Comparison of ENCODE assay signal across 30 cellular contexts in genomic region chr9:747567-747966, GRCh38.
A peak's percentile ranks its signal among the peaks of the same experiment; 100 is the strongest.
DNase-seq lines count a peak whose midpoint lies in the region; ATAC-seq and TF ChIP-seq lines count a peak whose summit lies in the region.
"Had no signal": no experiment of that assay in that cellular context is flagged by ENCODE, and none has a peak within 500 bp of the region (broad histone marks: within the 10 kb centered on the region; RNA-seq: fewer than 3 reads in every experiment).

No MANE protein-coding gene starts in this region.

- H4K8ac ChIP-seq in IMR-90 (ENCODE audit: low read depth in 2 of 2, low read length in 2 of 2), result no peak overlapping the region

- dilution Hi-C loops in IMR-90 (cut with HindIII; ENCODE audit: low sequenced_read_pairs, unreplicated experiment), result no loop called here

- POLR2A ChIA-PET in IMR-90 (lab: Charles Lee; ENCODE audit: unreplicated experiment), result no interaction called here
- POLR2A ChIA-PET in activated CD4-positive, alpha-beta memory T cell treated with anti-CD3 and anti-CD28 coated beads for 36 hours (lab: Charles Lee), result no interaction called here

- no peaks in the 10 kb centered on the region for H3K9me3 ChIP-seq in BLaER1
- H3K9me3 ChIP-seq in IMR-90 (ENCODE audit: control insufficient read depth, insufficient read depth, low read length), result no peaks in the 10 kb centered on the region
- no peaks in the 10 kb centered on the region for H3K9me3 ChIP-seq in ascending aorta
- no peaks in the 10 kb centered on the region for H3K9me3 ChIP-seq in mucosa of descending colon

- no peak overlapping the region for H2BK5ac ChIP-seq in IMR-90 (ENCODE audit: low read depth, low read length, poor library complexity, severe bottlenecking)

- H2BK15ac ChIP-seq in IMR-90 (ENCODE audit: low read depth, low read length), result no peak overlapping the region

- DNase-seq in IMR-90, result no peak
- DNase-seq in ascending aorta (ENCODE audit: low spot score in 2 of 2), result no peak
- no peak for DNase-seq in mucosa of descending colon
- DNase-seq in stimulated activated CD4-positive, alpha-beta T cell treated with anti-CD3 and anti-CD28 coated beads, Interleukin-2, amount 100 ng/mL, for 24 hours, result no peak
- no peak for DNase-seq in GF-D8 (lab: John Stamatoyannopoulos, UW)
- DNase-seq in sciatic nerve (ENCODE audit: low spot score), result no peak
- DNase-seq in activated CD4-positive, alpha-beta memory T cell treated with anti-CD3 and anti-CD28 coated beads for 36 hours, result no peak
- DNase-seq: activated CD4-positive, alpha-beta T cell treated with anti-CD3 and anti-CD28 coated beads for 36 hours; activated CD8-positive, alpha-beta memory T cell treated with anti-CD3 and anti-CD28 coated beads for 24 hours; activated naive CD8-positive, alpha-beta T cell treated with anti-CD3 and anti-CD28 coated beads, Interleukin-2, amount 50 U/mL, for 24 hours; activated T-cell treated with anti-CD3 and anti-CD28 coated beads, Interleukin-2, amount 50 U/mL, for 24 hours; COR-L47; DMS79 treated with DMSO at 0.1 percent for 48 hours; effector CD4-positive, alpha-beta T cell; foreskin fibroblast; GM23248; Karpas-422; mesenchymal stem cell; NCI-H1092; NCI-H1930; NCI-H524; NK-92 treated with Interleukin-12 subunit alpha and Interleukin-12 subunit beta, amount 100 ng/mL, for 24 hours; PC-3; stimulated activated naive CD8-positive, alpha-beta T cell treated with anti-CD3 and anti-CD28 coated beads, Interleukin-15, amount 100 ng/mL, for 72 hours had no signal

- H3K4me3 Mint-ChIP-seq in activated CD4-positive, alpha-beta memory T cell treated with anti-CD3 and anti-CD28 coated beads for 36 hours, result no peak overlapping the region
- H3K4me3 Mint-ChIP-seq: activated CD4-positive, alpha-beta T cell treated with anti-CD3 and anti-CD28 coated beads for 36 hours; activated naive CD8-positive, alpha-beta T cell treated with anti-CD3 and anti-CD28 coated beads, Interleukin-2, amount 50 U/mL, for 24 hours; activated T-cell treated with anti-CD3 and anti-CD28 coated beads, Interleukin-2, amount 50 U/mL, for 24 hours; B cell; brain; stimulated activated naive CD8-positive, alpha-beta T cell treated with anti-CD3 and anti-CD28 coated beads, Interleukin-15, amount 100 ng/mL, for 72 hours; type B pancreatic cell had no signal

- H3K27me3 Mint-ChIP-seq in activated CD4-positive, alpha-beta memory T cell treated with anti-CD3 and anti-CD28 coated beads for 36 hours, result no peaks in the 10 kb centered on the region
- H3K27me3 Mint-ChIP-seq: activated CD4-positive, alpha-beta T cell treated with anti-CD3 and anti-CD28 coated beads for 36 hours; activated naive CD8-positive, alpha-beta T cell treated with anti-CD3 and anti-CD28 coated beads, Interleukin-2, amount 50 U/mL, for 24 hours; activated T-cell treated with anti-CD3 and anti-CD28 coated beads, Interleukin-2, amount 50 U/mL, for 24 hours; B cell; brain; stimulated activated naive CD8-positive, alpha-beta T cell treated with anti-CD3 and anti-CD28 coated beads, Interleukin-15, amount 100 ng/mL, for 72 hours; type B pancreatic cell had no signal

- no TSS peak for BruUV-seq in IMR-90 (replicated peaks; lab: Mats Ljungman, UMichigan)

- ATAC-seq in IMR-90 (ENCODE audit: low read depth), result no peak
- peak; percentile 55 for ATAC-seq in mucosa of descending colon
- ATAC-seq in sciatic nerve, result no peak
- ATAC-seq: activated CD4-positive, alpha-beta T cell treated with anti-CD3 and anti-CD28 coated beads for 36 hours; activated naive CD8-positive, alpha-beta T cell treated with anti-CD3 and anti-CD28 coated beads, Interleukin-2, amount 50 U/mL, for 24 hours; PC-3; Right ventricle myocardium inferior; stimulated activated naive CD8-positive, alpha-beta T cell treated with anti-CD3 and anti-CD28 coated beads, Interleukin-15, amount 100 ng/mL, for 72 hours had no signal

- H3K79me1 ChIP-seq in IMR-90 (ENCODE audit: low read depth in 1 of 2, low read length in 2 of 2), result peaks cover 0 to 37% of the 10 kb centered on the region in 2 experiments; a peak in 1 of 4 replicates

- peaks cover 98% of the 10 kb centered on the region for H3K4me1 ChIP-seq in BLaER1
- peaks cover 17% of the 10 kb centered on the region for H3K4me1 ChIP-seq in IMR-90 (ENCODE audit: control insufficient read depth, insufficient read depth, low read length)
- H3K4me1 ChIP-seq in ascending aorta, result peaks cover 35 to 65% of the 10 kb centered on the region in 2 donors
- H3K4me1 ChIP-seq in mucosa of descending colon (ENCODE audit: low read depth), result peaks cover 10% of the 10 kb centered on the region

- no peak overlapping the region for H3K56ac ChIP-seq in IMR-90 (ENCODE audit: extremely low read depth, insufficient read depth, low read length)

- CTCF ChIA-PET in IMR-90 (lab: Yijun Ruan, JAX), result interaction anchor here (0.6 kb wide), 1 partner anchor 120 kb away, joined by 6 read pairs; no protein-coding TSS in a partner anchor
- CTCF ChIA-PET in activated CD4-positive, alpha-beta memory T cell treated with anti-CD3 and anti-CD28 coated beads for 36 hours (lab: Charles Lee), result interaction anchor here (0.6 kb wide), 1 partner anchor 25 kb away, joined by 3 read pairs; no protein-coding TSS in a partner anchor

- no peak overlapping the region for H4K91ac ChIP-seq in IMR-90 (ENCODE audit: insufficient read depth, low read depth, low read length)

- peaks cover 38% of the 10 kb centered on the region for H3K36me3 ChIP-seq in BLaER1
- peaks cover 32% of the 10 kb centered on the region for H3K36me3 ChIP-seq in IMR-90 (ENCODE audit: control insufficient read depth, insufficient read depth, low read length)
- peaks cover 31 to 48% of the 10 kb centered on the region in 2 donors for H3K36me3 ChIP-seq in ascending aorta
- no peaks in the 10 kb centered on the region for H3K36me3 ChIP-seq in mucosa of descending colon (ENCODE audit: low read depth)

- H3K36me3 Mint-ChIP-seq in activated CD4-positive, alpha-beta memory T cell treated with anti-CD3 and anti-CD28 coated beads for 36 hours, result peaks cover 5% of the 10 kb centered on the region

- no peaks in the 10 kb centered on the region for H3K9me3 Mint-ChIP-seq in activated CD4-positive, alpha-beta memory T cell treated with anti-CD3 and anti-CD28 coated beads for 36 hours
- H3K9me3 Mint-ChIP-seq: activated naive CD8-positive, alpha-beta T cell treated with anti-CD3 and anti-CD28 coated beads, Interleukin-2, amount 50 U/mL, for 24 hours; activated T-cell treated with anti-CD3 and anti-CD28 coated beads, Interleukin-2, amount 50 U/mL, for 24 hours; brain; stimulated activated naive CD8-positive, alpha-beta T cell treated with anti-CD3 and anti-CD28 coated beads, Interleukin-15, amount 100 ng/mL, for 72 hours; type B pancreatic cell had no signal

- peak overlapping the region; percentile 54; the same call in 1 of the 2 replicates for H3K4me3 ChIP-seq in BLaER1
- H3K4me3 ChIP-seq in IMR-90 (ENCODE audit: insufficient read depth, low read depth, low read length), result no peak overlapping the region
- no peak overlapping the region for H3K4me3 ChIP-seq in ascending aorta
- no peak overlapping the region for H3K4me3 ChIP-seq in mucosa of descending colon
- H3K4me3 ChIP-seq: GM23248, hepatocyte had no signal

- H3K4me2 ChIP-seq in BLaER1 (peak overlapping the region; percentile 90), IMR-90 (ENCODE audit: low read depth, low read length) (no peak overlapping the region)
- H3K4me2 ChIP-seq: hepatocyte had no signal

- no peak for TF ChIP-seq RAD21 in IMR-90 (IDR thresholded peaks at IDR 0.05; ENCODE audit: low read length)

- no peak overlapping the region for H2AK9ac ChIP-seq in IMR-90 (replicated peaks; ENCODE audit: low read depth, low read length, poor library complexity)

- intact Hi-C loops in IMR-90 (cut with micrococcal nuclease), result no loop called here
- intact Hi-C loops in ascending aorta (cut with DNase I), result no loop called here
- intact Hi-C loops in mucosa of descending colon (cut with DNase I, micrococcal nuclease), result no loop called here
- intact Hi-C loops in sciatic nerve (cut with DNase I), result no loop called here
- intact Hi-C loops in activated CD4-positive, alpha-beta memory T cell treated with anti-CD3 and anti-CD28 coated beads for 36 hours (cut with micrococcal nuclease), result no loop called here

- peak overlapping the region; percentile 65 for H3K27ac ChIP-seq in BLaER1
- H3K27ac ChIP-seq in IMR-90 (ENCODE audit: insufficient read depth, low read length), result no peak overlapping the region
- peak overlapping the region; percentile 92 to 95 for H3K27ac ChIP-seq in ascending aorta
- H3K27ac ChIP-seq: GM23248, hepatocyte had no signal

- peak overlapping the region; percentile 58 for H2AK5ac ChIP-seq in IMR-90 (ENCODE audit: low read depth, low read length)

- WGBS in IMR-90 (ENCODE audit: extremely low coverage in 2 of 2, insufficient read length in 1 of 2), 2 experiments, result no CpG with 5 or more reads among the region's 1 CpG

- peaks cover 11% of the 10 kb centered on the region for H3K9me1 ChIP-seq in IMR-90 (ENCODE audit: insufficient read depth, low read length)

- TF ChIP-seq CTCF in IMR-90 (conservative IDR thresholded peaks at IDR 0.05; ENCODE audit: low read depth, low read length) (no peak), ascending aorta (IDR thresholded peaks at IDR 0.05) (no peak), mucosa of descending colon (IDR thresholded peaks at IDR 0.05) (no peak)

- no peak overlapping the region for H3K23ac ChIP-seq in IMR-90 (ENCODE audit: low read depth, low read length)

- no peak overlapping the region for H2BK20ac ChIP-seq in IMR-90 (ENCODE audit: low read depth, low read length)

- in situ Hi-C loops in IMR-90 (cut with MboI; ENCODE audit: low sequenced_read_pairs), result no loop called here

- H3K27me3 ChIP-seq in BLaER1 (no peaks in the 10 kb centered on the region), IMR-90 (ENCODE audit: control insufficient read depth, insufficient read depth, low read length) (no peaks in the 10 kb centered on the region), ascending aorta (no peaks in the 10 kb centered on the region)
- H3K27me3 ChIP-seq: hepatocyte had no signal

- no peak for TF ChIP-seq POLR2A in IMR-90 (IDR thresholded peaks at IDR 0.05; ENCODE audit: low read depth, low read length)

- H3K4me1 Mint-ChIP-seq in activated CD4-positive, alpha-beta memory T cell treated with anti-CD3 and anti-CD28 coated beads for 36 hours (ENCODE audit: low read depth), result peaks cover 39% of the 10 kb centered on the region

- H3K9ac ChIP-seq in BLaER1, result no peak overlapping the region
- no peak overlapping the region for H3K9ac ChIP-seq in IMR-90 (ENCODE audit: low read depth, low read length)
- H3K9ac ChIP-seq: GM23248 had no signal

- no peak overlapping the region for H3K18ac ChIP-seq in IMR-90 (ENCODE audit: low read depth, low read length)

- no peak overlapping the region for H2AFZ ChIP-seq in IMR-90 (replicated peaks; ENCODE audit: low read length, poor library complexity)
- H2AFZ ChIP-seq: GM23248, hepatocyte had no signal

- no peak overlapping the region for H2BK120ac ChIP-seq in IMR-90 (ENCODE audit: low read depth, low read length)

- no peak overlapping the region for H3K4ac ChIP-seq in IMR-90 (ENCODE audit: low read depth, low read length)

- no peak overlapping the region for H3K14ac ChIP-seq in IMR-90 (replicated peaks; ENCODE audit: low read depth, low read length)

- H4K20me1 ChIP-seq in BLaER1 (peaks cover 9% of the 10 kb centered on the region; the same call in 1 of the 2 replicates), IMR-90 (ENCODE audit: insufficient read depth, low read length) (no peaks in the 10 kb centered on the region)

- H4K5ac ChIP-seq in IMR-90 (ENCODE audit: low read depth, low read length), result no peak overlapping the region

- H3K27ac Mint-ChIP-seq in activated CD4-positive, alpha-beta memory T cell treated with anti-CD3 and anti-CD28 coated beads for 36 hours, result no peak overlapping the region
- H3K27ac Mint-ChIP-seq: activated CD4-positive, alpha-beta T cell treated with anti-CD3 and anti-CD28 coated beads for 36 hours; activated T-cell treated with anti-CD3 and anti-CD28 coated beads, Interleukin-2, amount 50 U/mL, for 24 hours; B cell; brain had no signal
